20 cellular contexts compared by ENCODE assay signal in genomic region chr9:136268776-136269175, GRCh38. TPM values are rescaled to one million over a fixed set of nuclear protein-coding genes. Genes with fewer than 3 reads are reported as not detected.
"Had no signal": no experiment of that assay in that cellular context is flagged by ENCODE, and none has a peak within 500 bp of the region (broad histone marks: within the 10 kb centered on the region; RNA-seq: fewer than 3 reads in every experiment).

No MANE protein-coding gene starts in this region.

- H3K9me3 Mint-ChIP-seq: activated CD4-positive, alpha-beta T cell treated with anti-CD3 and anti-CD28 coated beads, Interleukin-2, amount 10 ng/mL, durations not matched to agents 7 days and 5 days; stimulated activated effector memory CD8-positive, alpha-beta T cell treated with anti-CD3 and anti-CD28 coated beads, Interleukin-12 subunit alpha, Interleukin-12 subunit beta, amount 100 ng/mL, for 72 hours had no signal

- H3K36me3 Mint-ChIP-seq: activated naive CD8-positive, alpha-beta T cell; stimulated activated effector memory CD8-positive, alpha-beta T cell treated with anti-CD3 and anti-CD28 coated beads, Interleukin-12 subunit alpha, Interleukin-12 subunit beta, amount 100 ng/mL, for 72 hours had no signal

- H3K36me3 ChIP-seq: colonic mucosa, heart left ventricle, left lung, ovary, sigmoid colon, upper lobe of right lung had no signal

- ATAC-seq: activated CD4-positive, CD25-positive, alpha-beta regulatory T cell treated with anti-CD3 and anti-CD28 coated beads, Interleukin-2, amount 50 U/mL, for 24 hours; left lung; psoas muscle; stimulated activated effector memory CD8-positive, alpha-beta T cell treated with anti-CD3 and anti-CD28 coated beads, Interleukin-12 subunit alpha, Interleukin-12 subunit beta, amount 100 ng/mL, for 72 hours; upper lobe of right lung had no signal

- H3K27ac Mint-ChIP-seq: stimulated activated effector memory CD8-positive, alpha-beta T cell treated with anti-CD3 and anti-CD28 coated beads, Interleukin-12 subunit alpha, Interleukin-12 subunit beta, amount 100 ng/mL, for 72 hours had no signal

- H3K27me3 Mint-ChIP-seq: activated naive CD8-positive, alpha-beta T cell had no signal

- H3K27me3 ChIP-seq: colonic mucosa, ovary, sigmoid colon, testis had no signal

- H3K4me3 ChIP-seq: colonic mucosa, heart left ventricle, left lung, ovary, psoas muscle, sigmoid colon, testis, upper lobe of right lung had no signal

- DNase-seq: activated CD4-positive, alpha-beta T cell treated with anti-CD3 and anti-CD28 coated beads, Interleukin-2, amount 10 ng/mL, durations not matched to agents 7 days and 5 days; activated gamma-delta T cell; colonic mucosa; heart left ventricle; kidney; ovary; psoas muscle; sigmoid colon; stimulated activated CD4-positive, alpha-beta T cell treated with anti-CD3 and anti-CD28 coated beads, Interleukin-4, amount 100 ng/mL, for 24 hours; T1000; testis; upper lobe of right lung had no signal

- H3K4me1 ChIP-seq: colonic mucosa, psoas muscle had no signal

- H3K27ac ChIP-seq: colonic mucosa, heart left ventricle, left lung, ovary, psoas muscle, sigmoid colon, testis, upper lobe of right lung had no signal

- H3K9me3 ChIP-seq: colonic mucosa, heart left ventricle, left lung, ovary, psoas muscle, sigmoid colon, testis, upper lobe of right lung had no signal

RNA-seq across cellular contexts. Expression of gene CCDC187, which starts 35.1 kb away (rescaled TPM):
- total RNA-seq: activated CD4-positive, alpha-beta T cell treated with anti-CD3 and anti-CD28 coated beads, Interleukin-2, amount 10 ng/mL, durations not matched to agents 7 days and 5 days; lung microvascular endothelial cell; myocyte; psoas muscle; sigmoid colon; T-helper 1 cell treated with Interleukin-12 subunit alpha and Interleukin-12 subunit beta and Interleukin-4 antibody, amounts not matched to agents 30 ng/mL and 1 ng/mL, for 36 hours had no signal
- polyA plus RNA-seq: esophagus, heart left ventricle, psoas muscle had no signal
